Comparison of ENCODE assay signal across 8 cellular contexts in genomic region chr10:69057261-69057950, GRCh38. TPM values are rescaled to one million over a fixed set of nuclear protein-coding genes. Genes with fewer than 3 reads are reported as not detected.
DNase-seq lines count a peak whose midpoint lies in the region; FAIRE-seq and TF ChIP-seq lines count a peak whose summit lies in the region.

No MANE protein-coding gene starts in this region.

- H3K79me1 ChIP-seq in trophoblast cell (ENCODE audit: low read length): no peaks in the 10 kb centered on the region

- H3K4me3 ChIP-seq in SJSA1 (no peak overlapping the region), esophagus muscularis mucosa (no peak overlapping the region), prostate gland (no peak overlapping the region), trophoblast cell (ENCODE audit: low read depth, low read length) (no peak overlapping the region)

- no peak overlapping the region for H3K23ac ChIP-seq in trophoblast cell (ENCODE audit: low read length)

- H2AK5ac ChIP-seq in trophoblast cell (ENCODE audit: low read length): no peak overlapping the region

- no peaks in the 10 kb centered on the region for H3K79me2 ChIP-seq in trophoblast cell (ENCODE audit: control insufficient read depth, insufficient read depth, low read length, poor library complexity)

- DNase-seq in GM12891 (ENCODE audit: insufficient read length, low spot score) (no peak), SJSA1 (ENCODE audit: low read depth in 1 of 2, low spot score in 2 of 2) (no peak), esophagus muscularis mucosa (ENCODE audit: extremely low spot score) (no peak), prostate gland (ENCODE audit: low spot score) (no peak), HUDEP-2 (lab: John Stamatoyannopoulos, UW; ENCODE audit: unreplicated experiment in 76 of 76) (no peak), trophoblast cell (no peak), ACHN (no peak), amniotic stem cell (lab: John Stamatoyannopoulos, UW) (no peak)

- H3K4me1 ChIP-seq in SJSA1 (replicated peaks) (peaks cover 36% of the 10 kb centered on the region), esophagus muscularis mucosa (peaks cover 12 to 39% (median 17%) of the 10 kb centered on the region in 4 donors), prostate gland (replicated peaks) (no peaks in the 10 kb centered on the region), trophoblast cell (ENCODE audit: control insufficient read depth in 1 of 2, insufficient read depth in 2 of 2, low read length in 2 of 2) (peaks cover 2 to 6% of the 10 kb centered on the region in 2 experiments)

- H2BK120ac ChIP-seq in trophoblast cell (ENCODE audit: insufficient read depth, low read length, poor library complexity): no peak overlapping the region

- H3K14ac ChIP-seq in trophoblast cell (ENCODE audit: low read length): no peak overlapping the region

- H3K4me2 ChIP-seq in trophoblast cell (ENCODE audit: low read length): no peak overlapping the region

- TF ChIP-seq POLR2A in GM12891 (IDR thresholded peaks at IDR 0.05; ENCODE audit: low read depth, low read length): no peak
- TF ChIP-seq POLR2A in esophagus muscularis mucosa (IDR thresholded peaks at IDR 0.05; ENCODE audit: low read depth): no peak
- TF ChIP-seq POLR2A in prostate gland (IDR thresholded peaks at IDR 0.05): no peak

- no peak overlapping the region for H2BK12ac ChIP-seq in trophoblast cell (ENCODE audit: low read length)

- no peak overlapping the region for H4K12ac ChIP-seq in trophoblast cell (ENCODE audit: low read depth, low read length)

- no peak overlapping the region for H4K8ac ChIP-seq in trophoblast cell (ENCODE audit: low read depth, low read length)

- no peak for TF ChIP-seq EP300 in esophagus muscularis mucosa (IDR thresholded peaks at IDR 0.05)

- FAIRE-seq in GM12891 (lab: Jason Lieb, UNC): no peak

- no peak overlapping the region for H4K91ac ChIP-seq in trophoblast cell (ENCODE audit: low read depth, low read length)

- no peaks in the 10 kb centered on the region for H3K36me3 ChIP-seq in SJSA1
- no peaks in the 10 kb centered on the region for H3K36me3 ChIP-seq in esophagus muscularis mucosa
- no peaks in the 10 kb centered on the region for H3K36me3 ChIP-seq in prostate gland
- H3K36me3 ChIP-seq in trophoblast cell (ENCODE audit: control insufficient read depth in 1 of 2, insufficient read depth in 2 of 2, low read length in 2 of 2): no peaks in the 10 kb centered on the region

- no peak overlapping the region for H2BK5ac ChIP-seq in trophoblast cell (ENCODE audit: low read depth, low read length, poor library complexity)

- 46% methylated on average over 12 of the region's 14 CpGs for WGBS in esophagus muscularis mucosa
- 54% methylated on average over 14 of the region's 14 CpGs for WGBS in prostate gland
- WGBS in trophoblast cell (ENCODE audit: extremely low coverage, insufficient coverage, insufficient read length): no CpG with 5 or more reads among the region's 14 CpGs

- H3K9me3 ChIP-seq in SJSA1 (replicated peaks) (no peaks in the 10 kb centered on the region), esophagus muscularis mucosa (no peaks in the 10 kb centered on the region), prostate gland (no peaks in the 10 kb centered on the region), trophoblast cell (ENCODE audit: insufficient read depth, low read depth, low read length) (no peaks in the 10 kb centered on the region)

- intact Hi-C loops in esophagus muscularis mucosa (cut with DNase I): no loop called here
- intact Hi-C loops in prostate gland (cut with DNase I): no loop called here

- TF ChIP-seq CTCF in esophagus muscularis mucosa (IDR thresholded peaks at IDR 0.05): peak in 1 of 3 experiments; percentile 2
- TF ChIP-seq CTCF in prostate gland (IDR thresholded peaks at IDR 0.05): no peak

- H3K4ac ChIP-seq in trophoblast cell (ENCODE audit: low read depth, low read length): no peak overlapping the region

- no peak overlapping the region for H3K18ac ChIP-seq in trophoblast cell (ENCODE audit: low read length)

- H3K9ac ChIP-seq in trophoblast cell (ENCODE audit: low read length): no peak overlapping the region

- H3K27ac ChIP-seq in SJSA1 (peak overlapping the region; percentile 7; the same call in 1 of the 2 replicates), esophagus muscularis mucosa (replicated peaks in 1 of 4) (peak overlapping the region; percentile 30 to 65 (median 42)), prostate gland (peak overlapping the region; percentile 23 to 36), trophoblast cell (ENCODE audit: low read depth, low read length) (no peak overlapping the region)

- no peak overlapping the region for H2AFZ ChIP-seq in trophoblast cell (ENCODE audit: insufficient read depth, low read length, poor library complexity)

- in situ Hi-C loops in ACHN (cut with HindIII; ENCODE audit: low pct_ligation_motif_present, low pct_unique_long_range_greater_than_20kb, low sequenced_read_pairs): no loop called here

- H3K27me3 ChIP-seq in SJSA1 (replicated peaks): no peaks in the 10 kb centered on the region
- H3K27me3 ChIP-seq in esophagus muscularis mucosa: peaks cover 0 to 13% (median 0%) of the 10 kb centered on the region in 4 donors
- H3K27me3 ChIP-seq in prostate gland (replicated peaks; ENCODE audit: insufficient read depth): no peaks in the 10 kb centered on the region
- no peaks in the 10 kb centered on the region for H3K27me3 ChIP-seq in trophoblast cell (ENCODE audit: insufficient read depth, low read length)

TF ChIP-seq in GM12891, 5 proteins besides CTCF, POLR2A, EP300 and RAD21:
- TF ChIP-seq TAF1 (IDR thresholded peaks at IDR 0.05; ENCODE audit: low read depth, low read length): no peak
- no peak for TF ChIP-seq POU2F2 (IDR thresholded peaks at IDR 0.05; ENCODE audit: low read depth, low read length)
- no peak for TF ChIP-seq PAX5 (IDR thresholded peaks at IDR 0.05; ENCODE audit: insufficient read depth, low read length, severe bottlenecking)
- TF ChIP-seq SPI1 (IDR thresholded peaks at IDR 0.05; ENCODE audit: low read depth, low read length): peak; percentile 61
- no peak for TF ChIP-seq POLR2AphosphoS5 (IDR thresholded peaks at IDR 0.05; ENCODE audit: low read depth, low read length)

RNA-seq across cellular contexts. Expression of gene SRGN, which starts 30.5 kb away (rescaled TPM):
- 1,164 TPM for polyA plus RNA-seq in GM12891 (2012; ENCODE audit: low read depth, missing spikeins)
- 232 and 251 TPM in 2 replicates for total RNA-seq in SJSA1 (2014; rRNA removed; shearing (Covaris generic))
- total RNA-seq in esophagus muscularis mucosa: 100 to 1,000 TPM in 1 of 4 donors, 10 to 100 TPM in 3; 44.9 to 201 (median 82.3) TPM
- 10 to 100 TPM; 29.1 to 44.3 TPM for total RNA-seq in prostate gland
- polyA plus RNA-seq in trophoblast cell (2013): not detected in 2 replicates
